In genomic region chr13:46633416-46633815, GRCh38 we compare ENCODE assay signal across 14 cellular contexts.
DNase-seq lines count a peak whose midpoint lies in the region; ATAC-seq and TF ChIP-seq lines count a peak whose summit lies in the region.
"Had no signal": no experiment of that assay in that cellular context is flagged by ENCODE, and none has a peak within 500 bp of the region (broad histone marks: within the 10 kb centered on the region; RNA-seq: fewer than 3 reads in every experiment).

No MANE protein-coding gene starts in this region.

- ATAC-seq in RWPE2 (ENCODE audit: low read depth) (peak; percentile 68), sciatic nerve (peak; percentile 41)
- ATAC-seq: stimulated activated naive CD8-positive, alpha-beta T cell treated with anti-CD3 and anti-CD28 coated beads, Interleukin-15, Interleukin-2, amounts not matched to agents 100 U/mL and 50 U/mL, for 24 hours had no signal

- H3K4me3 ChIP-seq in RWPE2 (ENCODE audit: severe bottlenecking) (no peak overlapping the region), H7 (ENCODE audit: insufficient read depth, low read depth, low read length) (no peak overlapping the region)
- H3K4me3 ChIP-seq: lung had no signal

- no peaks in the 10 kb centered on the region for H3K27me3 ChIP-seq in RWPE2 (ENCODE audit: insufficient read depth, poor library complexity, severe bottlenecking)
- H3K27me3 ChIP-seq in H7 (ENCODE audit: control insufficient read depth, insufficient read depth, low read length): no peaks in the 10 kb centered on the region

- peak overlapping the region; percentile 31 for H3K27ac ChIP-seq in RWPE2 (ENCODE audit: poor library complexity, severe bottlenecking)

- intact Hi-C loops in sciatic nerve (cut with DNase I): no loop called here

- no peaks in the 10 kb centered on the region for H3K36me3 ChIP-seq in RWPE2 (ENCODE audit: low read depth)
- H3K36me3 ChIP-seq in H7 (replicated peaks; ENCODE audit: control insufficient read depth, insufficient read depth, low read length): no peaks in the 10 kb centered on the region

- no peak for TF ChIP-seq CTCF in RWPE2 (IDR thresholded peaks at IDR 0.05; ENCODE audit: poor library complexity, severe bottlenecking)

- DNase-seq in GM03348 (ENCODE audit: low spot score) (peak; percentile 73), RWPE2 (ENCODE audit: low spot score) (no peak), fibroblast of the conjunctiva (ENCODE audit: low read depth) (peak; percentile 39), sciatic nerve (ENCODE audit: low spot score) (no peak), H7 (no peak), NCI-H82 (lab: John Stamatoyannopoulos, UW) (no peak), NCI-H345 (lab: John Stamatoyannopoulos, UW) (no peak)
- no peak for DNase-seq in stimulated activated CD4-positive, alpha-beta T cell treated with anti-CD3 and anti-CD28 coated beads, Interleukin-4, amount 100 ng/mL, for 24 hours
- DNase-seq: activated CD4-positive, CD25-positive, alpha-beta regulatory T cell; activated naive CD4-positive, alpha-beta T cell; DND-41; NCI-H1694; stimulated activated naive CD8-positive, alpha-beta T cell treated with anti-CD3 and anti-CD28 coated beads, Interleukin-15, Interleukin-2, amounts not matched to agents 100 U/mL and 50 U/mL, for 24 hours had no signal

- no peaks in the 10 kb centered on the region for H3K9me3 ChIP-seq in RWPE2 (ENCODE audit: severe bottlenecking)

- H3K4me1 ChIP-seq in RWPE2 (ENCODE audit: insufficient read depth, poor library complexity, severe bottlenecking): peaks cover 14% of the 10 kb centered on the region

Comparison
In these comparisons a context has a peak if more than half of its experiments do, and no peak if none do; other contexts are left out.
1. DNase-seq: peak in GM03348 (single experiment) and fibroblast of the conjunctiva (single experiment); none in RWPE2 (single experiment), sciatic nerve (single experiment), H7 (single experiment), NCI-H82 (single experiment), NCI-H345 (single experiment) and stimulated activated CD4-positive, alpha-beta T cell treated with anti-CD3 and anti-CD28 coated beads, Interleukin-4, amount 100 ng/mL, for 24 hours (single experiment).